8 cellular contexts compared by ENCODE assay signal in the genomic region with DNA sequence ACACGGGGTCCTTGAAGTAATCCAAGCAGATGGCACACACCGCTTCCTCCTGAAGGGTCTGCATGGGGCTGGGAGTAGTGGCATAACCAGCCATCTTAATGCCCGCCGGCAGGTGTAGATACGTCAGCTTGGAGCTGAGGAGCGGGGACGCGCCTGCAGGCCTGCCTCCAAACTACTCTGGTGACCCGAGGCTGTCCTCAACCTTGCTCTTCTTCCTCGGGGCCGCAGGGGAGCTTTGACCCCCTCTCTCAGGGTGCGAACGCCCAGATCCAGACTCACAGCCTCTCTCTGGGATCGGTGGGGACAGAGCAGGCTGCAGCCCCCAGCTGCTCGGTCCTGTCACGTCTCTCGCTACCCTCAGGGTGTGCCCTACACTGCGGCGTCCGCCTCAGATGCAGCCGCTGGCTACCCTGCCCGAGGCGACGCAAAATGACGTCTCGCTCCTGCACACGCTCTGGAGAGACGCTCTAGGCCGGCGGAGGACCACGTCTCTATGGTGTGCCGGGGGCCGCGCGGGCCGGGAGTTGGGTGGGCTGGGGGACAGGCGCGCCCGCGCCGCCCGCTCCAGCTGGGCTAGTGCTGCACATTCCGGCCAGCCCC. TPM values are rescaled to one million over a fixed set of nuclear protein-coding genes. Genes with fewer than 3 reads are reported as not detected.
DNase-seq lines count a peak whose midpoint lies in the region; ATAC-seq and TF ChIP-seq lines count a peak whose summit lies in the region.

TRIM52 (minus strand) TSS at position 424 of the 600 bp plus-strand sequence; CDS start at position 94, 330 bp downstream.

- H2BK5ac ChIP-seq in mesendoderm (ENCODE audit: low read length) = peak within 1 kb of the TSS; percentile 81

- peaks cover 45% of the 10 kb centered on the region for H3K4me1 Mint-ChIP-seq in activated CD4-positive, alpha-beta T cell treated with anti-CD3 and anti-CD28 coated beads, Interleukin-2, amount 10 ng/mL, durations not matched to agents 7 days and 5 days

- no peaks in the 10 kb centered on the region for H3K9me3 Mint-ChIP-seq in activated CD4-positive, alpha-beta T cell treated with anti-CD3 and anti-CD28 coated beads, Interleukin-2, amount 10 ng/mL, durations not matched to agents 7 days and 5 days

- peak within 1 kb of the TSS; percentile 94 for H3K4me3 Mint-ChIP-seq in activated CD4-positive, alpha-beta T cell treated with anti-CD3 and anti-CD28 coated beads, Interleukin-2, amount 10 ng/mL, durations not matched to agents 7 days and 5 days

- peak within 1 kb of the TSS; percentile 98 for H3K56ac ChIP-seq in mesendoderm (ENCODE audit: low read length)

- H3K4me1 ChIP-seq in ectodermal cell (ENCODE audit: control insufficient read depth, insufficient read depth, low read length) (peaks cover 19% of the 10 kb centered on the region), mesendoderm (ENCODE audit: control insufficient read depth, low read depth, low read length) (peaks cover 4% of the 10 kb centered on the region)

- peak within 1 kb of the TSS; percentile 84 for H3K4ac ChIP-seq in mesendoderm (ENCODE audit: low read depth, low read length)

- H3K27ac ChIP-seq in ectodermal cell (ENCODE audit: insufficient read depth, low read depth, low read length, poor library complexity, severe bottlenecking) (peak within 1 kb of the TSS; percentile 81), mesendoderm (ENCODE audit: low read depth, low read length) (peak within 1 kb of the TSS; percentile 97)

- peak; percentile 44 for DNase-seq in AG04449 (ENCODE audit: low read depth, low spot score)
- peak; percentile 93 for DNase-seq in activated CD4-positive, alpha-beta T cell treated with anti-CD3 and anti-CD28 coated beads, Interleukin-2, amount 10 ng/mL, durations not matched to agents 7 days and 5 days
- peak; percentile 97 for DNase-seq in mesendoderm
- peak; percentile 75 to 82 for DNase-seq in stimulated activated CD8-positive, alpha-beta memory T cell treated with anti-CD3 and anti-CD28 coated beads, Interleukin-15, amount 100 ng/mL, for 4 hours (ENCODE audit: low read depth in 2 of 2)
- DNase-seq in SIG-M5 (lab: John Stamatoyannopoulos, UW) = no peak

- POLR2A ChIA-PET in AG04449 (lab: Yijun Ruan, JAX) = interaction anchor here (0.8 to 2.7 kb wide), 12 partner anchors 10 to 459 kb away, joined by 3 to 19 read pairs (median 5); partner anchors contain the start of genes MGAT1 and RACK1
- POLR2A ChIA-PET in activated CD4-positive, alpha-beta T cell treated with anti-CD3 and anti-CD28 coated beads, Interleukin-2, amount 10 ng/mL, durations not matched to agents 7 days and 5 days (lab: Charles Lee) = interaction anchor here (0.5 to 1.3 kb wide), 3 partner anchors 37 to 430 kb away, joined by 3 to 4 read pairs (median 3); partner anchors contain the start of gene TRIM41

- 0% methylated on average over 43 of the region's 43 CpGs for WGBS in ectodermal cell, 2 experiments
- WGBS in mesendoderm (ENCODE audit: extremely low coverage, insufficient coverage, low lambda C conversion rate) = no CpG with 5 or more reads among the region's 43 CpGs

- H3K36me3 Mint-ChIP-seq in activated CD4-positive, alpha-beta T cell treated with anti-CD3 and anti-CD28 coated beads, Interleukin-2, amount 10 ng/mL, durations not matched to agents 7 days and 5 days (ENCODE audit: low read depth) = peaks cover 44% of the 10 kb centered on the region

- H3K27me3 ChIP-seq in ectodermal cell (ENCODE audit: control insufficient read depth, insufficient read depth, low read length, poor library complexity, severe bottlenecking) = no peaks in the 10 kb centered on the region
- H3K27me3 ChIP-seq in mesendoderm (ENCODE audit: insufficient read depth, low read length, poor library complexity) = no peaks in the 10 kb centered on the region

- H3K4me2 ChIP-seq in mesendoderm (ENCODE audit: low read length) = peak within 1 kb of the TSS; percentile 100

- H3K9me3 ChIP-seq in ectodermal cell (ENCODE audit: control insufficient read depth, low read length) = no peaks in the 10 kb centered on the region

- no peak within 1 kb of the TSS for H4K5ac ChIP-seq in mesendoderm (ENCODE audit: low read length)

- ATAC-seq in GM19372 (IDR thresholded peaks at IDR 0.05; ENCODE audit: low read depth, unreplicated experiment) (peak; percentile 74), HG03558 (IDR thresholded peaks at IDR 0.05; ENCODE audit: extremely low read depth, unreplicated experiment) (peak; percentile 70)

- TF ChIP-seq CTCF in AG04449 (IDR thresholded peaks at IDR 0.05; ENCODE audit: insufficient read depth, low read length, missing control alignments) = no peak

- CTCF ChIA-PET in AG04449 (lab: Yijun Ruan, JAX) = interaction anchor here (1.0 to 3.0 kb wide), 5 partner anchors 9 to 77 kb away, joined by 3 to 18 read pairs (median 4); partner anchors contain the start of gene TRIM41
- CTCF ChIA-PET in activated CD4-positive, alpha-beta T cell treated with anti-CD3 and anti-CD28 coated beads, Interleukin-2, amount 10 ng/mL, durations not matched to agents 7 days and 5 days (lab: Charles Lee) = interaction anchor here (0.9 to 3.2 kb wide), 9 partner anchors 9 to 87 kb away, joined by 3 to 22 read pairs (median 4); partner anchors contain the start of gene RACK1

- H3K79me1 ChIP-seq in mesendoderm (ENCODE audit: low read length) = peaks cover 20% of the 10 kb centered on the region

- H3K9ac ChIP-seq in mesendoderm (ENCODE audit: low read length) = peak within 1 kb of the TSS; percentile 98

- H3K23ac ChIP-seq in mesendoderm (ENCODE audit: low read length) = peak within 1 kb of the TSS; percentile 80

- H3K79me2 ChIP-seq in mesendoderm (ENCODE audit: control insufficient read depth, insufficient read depth, low read length) = peaks cover 13% of the 10 kb centered on the region

- peak within 1 kb of the TSS; percentile 69 for H4K8ac ChIP-seq in mesendoderm (ENCODE audit: low read depth, low read length)

- peaks cover 6% of the 10 kb centered on the region for H3K36me3 ChIP-seq in ectodermal cell (ENCODE audit: control insufficient read depth, insufficient read depth, low read length)
- peaks cover 5% of the 10 kb centered on the region for H3K36me3 ChIP-seq in mesendoderm (ENCODE audit: control insufficient read depth, insufficient read depth, low read length)

- peak within 1 kb of the TSS; percentile 29 for H2AK5ac ChIP-seq in mesendoderm (ENCODE audit: low read length)

- H3K4me3 ChIP-seq in AG04449 (ENCODE audit: low read depth, low read length) (peak within 1 kb of the TSS; percentile 97), ectodermal cell (ENCODE audit: insufficient read depth, low read depth, low read length) (peak within 1 kb of the TSS; percentile 93), mesendoderm (ENCODE audit: low read length) (peak within 1 kb of the TSS; percentile 96)

- peak within 1 kb of the TSS; percentile 84 for H2BK120ac ChIP-seq in mesendoderm (ENCODE audit: low read depth, low read length)

- H2BK15ac ChIP-seq in mesendoderm (replicated peaks; ENCODE audit: low read depth) = no peak within 1 kb of the TSS

- H3K27me3 Mint-ChIP-seq in activated CD4-positive, alpha-beta T cell treated with anti-CD3 and anti-CD28 coated beads, Interleukin-2, amount 10 ng/mL, durations not matched to agents 7 days and 5 days = no peaks in the 10 kb centered on the region

- peak within 1 kb of the TSS; percentile 91 for H3K18ac ChIP-seq in mesendoderm (ENCODE audit: low read length)

- H3K27ac Mint-ChIP-seq in activated CD4-positive, alpha-beta T cell treated with anti-CD3 and anti-CD28 coated beads, Interleukin-2, amount 10 ng/mL, durations not matched to agents 7 days and 5 days = peak within 1 kb of the TSS; percentile 95

RNA-seq across cellular contexts. Expression of gene TRIM52, which starts in this region (rescaled TPM):
- 10 to 100 TPM; 29.6 to 29.9 TPM for total RNA-seq in activated CD4-positive, alpha-beta T cell treated with anti-CD3 and anti-CD28 coated beads, Interleukin-2, amount 10 ng/mL, durations not matched to agents 7 days and 5 days
- polyA plus RNA-seq in ectodermal cell (2013, experiment 1 of 4) = 7.6 TPM
- polyA plus RNA-seq in ectodermal cell (2013, experiment 2 of 4) = 8.3 TPM
- 8.0 TPM for polyA plus RNA-seq in ectodermal cell (2013, experiment 3 of 4)
- polyA plus RNA-seq in ectodermal cell (2013, experiment 4 of 4) = 7.6 TPM
- 2.8 TPM for polyA plus RNA-seq in mesendoderm (2013, experiment 1 of 2)
- 2.8 TPM for polyA plus RNA-seq in mesendoderm (2013, experiment 2 of 2)
